ENCODE assay signal across 8 cellular contexts in genomic region chr16:21509433-21510030, GRCh38.
DNase-seq lines count a peak whose midpoint lies in the region; ATAC-seq and TF ChIP-seq lines count a peak whose summit lies in the region.
"Not testable (repeated sequence)": the region's sequence is repeated elsewhere in the genome, so short reads cannot be mapped to it uniquely, and the experiment has no call there.

No MANE protein-coding gene starts in this region.

- peaks cover 23% of the 10 kb centered on the region for H3K36me3 ChIP-seq in WERI-Rb-1

- not testable (repeated sequence) for H3K9me3 Mint-ChIP-seq in HFFc6; activated naive CD4-positive, alpha-beta T cell treated with anti-CD3 and anti-CD28 coated beads, Interleukin-2, amount 50 U/mL, for 24 hours; nephron; stimulated activated memory B cell treated with anti-CD40 and anti-IgM and Interleukin-4, amounts not matched to agents 10 μg/mL and 1 μg/mL and 100 μg/mL, for 72 hours

- not testable (repeated sequence) for ATAC-seq in stimulated activated memory B cell treated with anti-CD40 and anti-IgM and Interleukin-4, amounts not matched to agents 10 μg/mL and 1 μg/mL and 100 μg/mL, for 72 hours

- not testable (repeated sequence) for H3K27ac ChIP-seq in WERI-Rb-1

- H3K4me3 ChIP-seq in AG10803 (ENCODE audit: low read length); WERI-Rb-1 (ENCODE audit: low read depth, low read length): not testable (repeated sequence)

- DNase-seq in AG10803 (ENCODE audit: low read depth) = peak; percentile 15
- DNase-seq in HFFc6 = not testable (repeated sequence)
- DNase-seq in WERI-Rb-1 = peak; percentile 6
- peak; percentile 44 for DNase-seq in ecto neural progenitor cell (ENCODE audit: low spot score)
- peak; percentile 60 for DNase-seq in islet precursor cell

- H3K9me3 ChIP-seq in WERI-Rb-1 (ENCODE audit: severe bottlenecking) = not testable (repeated sequence)

- not testable (repeated sequence) for TF ChIP-seq CTCF in AG10803 (conservative IDR thresholded peaks at IDR 0.05; ENCODE audit: low read length); HFFc6 (IDR thresholded peaks at IDR 0.05); WERI-Rb-1 (IDR thresholded peaks at IDR 0.05; ENCODE audit: low read depth, low read length); nephron (IDR thresholded peaks at IDR 0.05; ENCODE audit: unreplicated experiment in 3 of 3)

- H3K27ac Mint-ChIP-seq in HFFc6 (peak overlapping the region; percentile 95), nephron (peak overlapping the region; percentile 21 to 74 (median 67))
- peak overlapping the region; percentile 91 for H3K27ac Mint-ChIP-seq in activated naive CD4-positive, alpha-beta T cell treated with anti-CD3 and anti-CD28 coated beads, Interleukin-2, amount 50 U/mL, for 24 hours
- peak overlapping the region; percentile 93 for H3K27ac Mint-ChIP-seq in stimulated activated memory B cell treated with anti-CD40 and anti-IgM and Interleukin-4, amounts not matched to agents 10 μg/mL and 1 μg/mL and 100 μg/mL, for 72 hours

- H3K4me1 Mint-ChIP-seq in HFFc6 (ENCODE audit: low read depth) (peaks cover 81% of the 10 kb centered on the region), nephron (peaks cover 77% of the 10 kb centered on the region)
- H3K4me1 Mint-ChIP-seq in activated naive CD4-positive, alpha-beta T cell treated with anti-CD3 and anti-CD28 coated beads, Interleukin-2, amount 50 U/mL, for 24 hours = peaks cover 74% of the 10 kb centered on the region
- peaks cover 89% of the 10 kb centered on the region for H3K4me1 Mint-ChIP-seq in stimulated activated memory B cell treated with anti-CD40 and anti-IgM and Interleukin-4, amounts not matched to agents 10 μg/mL and 1 μg/mL and 100 μg/mL, for 72 hours

- H3K36me3 Mint-ChIP-seq in HFFc6 (ENCODE audit: low read depth) = peaks cover 43% of the 10 kb centered on the region
- H3K36me3 Mint-ChIP-seq in activated naive CD4-positive, alpha-beta T cell treated with anti-CD3 and anti-CD28 coated beads, Interleukin-2, amount 50 U/mL, for 24 hours; nephron (ENCODE audit: low read depth): not testable (repeated sequence)
- H3K36me3 Mint-ChIP-seq in stimulated activated memory B cell treated with anti-CD40 and anti-IgM and Interleukin-4, amounts not matched to agents 10 μg/mL and 1 μg/mL and 100 μg/mL, for 72 hours = peaks cover 54% of the 10 kb centered on the region

- not testable (repeated sequence) for H3K27me3 ChIP-seq in WERI-Rb-1 (ENCODE audit: insufficient read depth, low read depth, severe bottlenecking)

- 0 out of 2 replicates have a peak overlapping the region, but pooled peaks have one; percentile 5 for H3K4me3 Mint-ChIP-seq in HFFc6
- H3K4me3 Mint-ChIP-seq in activated naive CD4-positive, alpha-beta T cell treated with anti-CD3 and anti-CD28 coated beads, Interleukin-2, amount 50 U/mL, for 24 hours = peak overlapping the region; percentile 82
- peak overlapping the region in 1 of 3 experiments; percentile 66 for H3K4me3 Mint-ChIP-seq in nephron
- not testable (repeated sequence) for H3K4me3 Mint-ChIP-seq in stimulated activated memory B cell treated with anti-CD40 and anti-IgM and Interleukin-4, amounts not matched to agents 10 μg/mL and 1 μg/mL and 100 μg/mL, for 72 hours

- not testable (repeated sequence) for H3K27me3 Mint-ChIP-seq in HFFc6 (ENCODE audit: insufficient read depth); activated naive CD4-positive, alpha-beta T cell treated with anti-CD3 and anti-CD28 coated beads, Interleukin-2, amount 50 U/mL, for 24 hours; nephron (ENCODE audit: low read depth); stimulated activated memory B cell treated with anti-CD40 and anti-IgM and Interleukin-4, amounts not matched to agents 10 μg/mL and 1 μg/mL and 100 μg/mL, for 72 hours
